In genomic region chr22:41382098-41382578, GRCh38 we compare ENCODE assay signal across 1 cellular context.
TF ChIP-seq lines count a peak whose summit lies in the region.

No MANE protein-coding gene starts in this region.

TF ChIP-seq in WTC11, 78 proteins besides CTCF, POLR2A, EP300 and RAD21 (continued from another document):
- TF ChIP-seq, protein P1, sequence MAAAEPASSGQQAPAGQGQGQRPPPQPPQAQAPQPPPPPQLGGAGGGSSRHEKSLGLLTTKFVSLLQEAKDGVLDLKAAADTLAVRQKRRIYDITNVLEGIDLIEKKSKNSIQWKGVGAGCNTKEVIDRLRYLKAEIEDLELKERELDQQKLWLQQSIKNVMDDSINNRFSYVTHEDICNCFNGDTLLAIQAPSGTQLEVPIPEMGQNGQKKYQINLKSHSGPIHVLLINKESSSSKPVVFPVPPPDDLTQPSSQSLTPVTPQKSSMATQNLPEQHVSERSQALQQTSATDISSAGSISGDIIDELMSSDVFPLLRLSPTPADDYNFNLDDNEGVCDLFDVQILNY (CRISPR knock-in tag; IDR thresholded peaks at IDR 0.05) = no peak
- no peak for TF ChIP-seq NFYB (CRISPR knock-in tag; conservative IDR thresholded peaks at IDR 0.05; ENCODE audit: low read depth)
- TF ChIP-seq, protein P2, sequence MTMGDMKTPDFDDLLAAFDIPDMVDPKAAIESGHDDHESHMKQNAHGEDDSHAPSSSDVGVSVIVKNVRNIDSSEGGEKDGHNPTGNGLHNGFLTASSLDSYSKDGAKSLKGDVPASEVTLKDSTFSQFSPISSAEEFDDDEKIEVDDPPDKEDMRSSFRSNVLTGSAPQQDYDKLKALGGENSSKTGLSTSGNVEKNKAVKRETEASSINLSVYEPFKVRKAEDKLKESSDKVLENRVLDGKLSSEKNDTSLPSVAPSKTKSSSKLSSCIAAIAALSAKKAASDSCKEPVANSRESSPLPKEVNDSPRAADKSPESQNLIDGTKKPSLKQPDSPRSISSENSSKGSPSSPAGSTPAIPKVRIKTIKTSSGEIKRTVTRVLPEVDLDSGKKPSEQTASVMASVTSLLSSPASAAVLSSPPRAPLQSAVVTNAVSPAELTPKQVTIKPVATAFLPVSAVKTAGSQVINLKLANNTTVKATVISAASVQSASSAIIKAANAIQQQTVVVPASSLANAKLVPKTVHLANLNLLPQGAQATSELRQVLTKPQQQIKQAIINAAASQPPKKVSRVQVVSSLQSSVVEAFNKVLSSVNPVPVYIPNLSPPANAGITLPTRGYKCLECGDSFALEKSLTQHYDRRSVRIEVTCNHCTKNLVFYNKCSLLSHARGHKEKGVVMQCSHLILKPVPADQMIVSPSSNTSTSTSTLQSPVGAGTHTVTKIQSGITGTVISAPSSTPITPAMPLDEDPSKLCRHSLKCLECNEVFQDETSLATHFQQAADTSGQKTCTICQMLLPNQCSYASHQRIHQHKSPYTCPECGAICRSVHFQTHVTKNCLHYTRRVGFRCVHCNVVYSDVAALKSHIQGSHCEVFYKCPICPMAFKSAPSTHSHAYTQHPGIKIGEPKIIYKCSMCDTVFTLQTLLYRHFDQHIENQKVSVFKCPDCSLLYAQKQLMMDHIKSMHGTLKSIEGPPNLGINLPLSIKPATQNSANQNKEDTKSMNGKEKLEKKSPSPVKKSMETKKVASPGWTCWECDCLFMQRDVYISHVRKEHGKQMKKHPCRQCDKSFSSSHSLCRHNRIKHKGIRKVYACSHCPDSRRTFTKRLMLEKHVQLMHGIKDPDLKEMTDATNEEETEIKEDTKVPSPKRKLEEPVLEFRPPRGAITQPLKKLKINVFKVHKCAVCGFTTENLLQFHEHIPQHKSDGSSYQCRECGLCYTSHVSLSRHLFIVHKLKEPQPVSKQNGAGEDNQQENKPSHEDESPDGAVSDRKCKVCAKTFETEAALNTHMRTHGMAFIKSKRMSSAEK (CRISPR knock-in tag; IDR thresholded peaks at IDR 0.05; ENCODE audit: borderline replicate concordance) = no peak
TF ChIP-seq in WTC11: peak in this region for 0.
